In the genomic region with DNA sequence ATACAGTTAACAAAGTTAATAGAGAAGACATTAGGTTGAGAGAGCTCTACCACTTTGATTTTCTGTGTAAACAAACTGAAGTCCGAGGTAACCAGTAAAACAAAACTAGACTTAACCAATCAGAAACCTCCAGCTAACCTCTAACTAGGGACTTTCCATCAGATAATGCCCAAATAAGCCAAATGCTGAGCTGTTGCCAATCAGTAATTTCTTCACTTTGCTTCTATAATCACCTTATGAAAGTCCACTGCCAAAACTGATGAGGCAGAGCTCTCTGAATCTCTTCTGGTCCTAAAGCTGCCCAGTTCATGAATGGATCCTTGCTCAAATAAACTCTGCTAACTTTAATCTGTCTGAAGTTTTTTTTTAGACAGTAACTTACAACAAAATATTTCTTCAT, we compare ENCODE assay signal across 20 cellular contexts.
DNase-seq lines count a peak whose midpoint lies in the region; ATAC-seq, FAIRE-seq and TF ChIP-seq lines count a peak whose summit lies in the region.
"Had no signal": no experiment of that assay in that cellular context is flagged by ENCODE, and none has a peak within 500 bp of the region (broad histone marks: within the 10 kb centered on the region; RNA-seq: fewer than 3 reads in every experiment).

No MANE protein-coding gene starts in this region.

- RAD21 ChIA-PET in GM12878 (lab: Charles Lee; ENCODE audit: unreplicated experiment), result no interaction called here

- H3K79me2 ChIP-seq in GM12878 (ENCODE audit: control insufficient read depth, insufficient read depth, low read length), result no peaks in the 10 kb centered on the region

- H3K27ac Mint-ChIP-seq in natural killer cell, result no peak overlapping the region
- no peak overlapping the region for H3K27ac Mint-ChIP-seq in natural killer cell treated with Interleukin-12 subunit alpha and Interleukin-12 subunit beta and Interleukin-15 and Interleukin-18, amount 100 ng/mL, for 72 hours
- H3K27ac Mint-ChIP-seq in osteocyte (ENCODE audit: unreplicated experiment), result no peak overlapping the region
- H3K27ac Mint-ChIP-seq: activated naive CD4-positive, alpha-beta T cell treated with anti-CD3 and anti-CD28 coated beads, Interleukin-2, amount 10 ng/mL, durations not matched to agents 7 days and 5 days; CD8-positive, alpha-beta memory T cell; IgD-negative memory B cell; stimulated activated naive CD8-positive, alpha-beta T cell treated with anti-CD3 and anti-CD28 coated beads, Interleukin-15, amount 100 ng/mL, for 72 hours had no signal

- SMC1A ChIA-PET in GM12878 (lab: Charles Lee; ENCODE audit: uncharacterized antibody, unreplicated experiment), result no interaction called here

- no peak overlapping the region for H3K27ac ChIP-seq in GM12878 (ENCODE audit: control insufficient read depth, insufficient read depth)
- H3K27ac ChIP-seq: brain microvascular endothelial cell, pancreas, spleen had no signal

- no peak for TF ChIP-seq POLR2A in GM12878 (IDR thresholded peaks at IDR 0.05; ENCODE audit: low read depth, low read length)

- peaks cover 0 to 4% of the 10 kb centered on the region in 2 donors for H3K9me3 Mint-ChIP-seq in natural killer cell
- H3K9me3 Mint-ChIP-seq in natural killer cell treated with Interleukin-12 subunit alpha and Interleukin-12 subunit beta and Interleukin-15 and Interleukin-18, amount 100 ng/mL, for 72 hours, result no peaks in the 10 kb centered on the region
- no peaks in the 10 kb centered on the region for H3K9me3 Mint-ChIP-seq in osteocyte (ENCODE audit: unreplicated experiment)
- H3K9me3 Mint-ChIP-seq: CD8-positive, alpha-beta memory T cell; IgD-negative memory B cell had no signal

- no peaks in the 10 kb centered on the region for H3K27me3 ChIP-seq in GM12878 (replicated peaks in 1 of 2; ENCODE audit: control insufficient read depth in 2 of 2, insufficient read depth in 2 of 2, low read length in 1 of 2)
- H3K27me3 ChIP-seq: brain microvascular endothelial cell, pancreas, spleen had no signal

- H4K20me1 ChIP-seq in GM12878 (ENCODE audit: control insufficient read depth, insufficient read depth), result no peaks in the 10 kb centered on the region

- no peak for FAIRE-seq in GM12878 (lab: Jason Lieb, UNC)
- FAIRE-seq: keratinocyte, urothelium cell line had no signal

- H3K4me3 Mint-ChIP-seq in natural killer cell, result no peak overlapping the region
- no peak overlapping the region for H3K4me3 Mint-ChIP-seq in natural killer cell treated with Interleukin-12 subunit alpha and Interleukin-12 subunit beta and Interleukin-15 and Interleukin-18, amount 100 ng/mL, for 72 hours
- H3K4me3 Mint-ChIP-seq in osteocyte (ENCODE audit: unreplicated experiment), result no peak overlapping the region
- H3K4me3 Mint-ChIP-seq: activated naive CD4-positive, alpha-beta T cell treated with anti-CD3 and anti-CD28 coated beads, Interleukin-2, amount 10 ng/mL, durations not matched to agents 7 days and 5 days; CD8-positive, alpha-beta memory T cell; IgD-negative memory B cell; stimulated activated naive CD8-positive, alpha-beta T cell treated with anti-CD3 and anti-CD28 coated beads, Interleukin-15, amount 100 ng/mL, for 72 hours had no signal

- in situ Hi-C loops in GM12878 (cut with MboI), result no loop called here

- H3K4me1 Mint-ChIP-seq in natural killer cell (peaks cover 8 to 9% of the 10 kb centered on the region in 2 donors), osteocyte (ENCODE audit: unreplicated experiment) (no peaks in the 10 kb centered on the region)
- peaks cover 4 to 11% of the 10 kb centered on the region in 2 donors for H3K4me1 Mint-ChIP-seq in natural killer cell treated with Interleukin-12 subunit alpha and Interleukin-12 subunit beta and Interleukin-15 and Interleukin-18, amount 100 ng/mL, for 72 hours (ENCODE audit: low read depth in 2 of 2)

- H2AFZ ChIP-seq in GM12878 (ENCODE audit: control insufficient read depth, low read depth, low read length), result peak overlapping the region; percentile 31; the same call in 1 of the 2 replicates

- no peak for TF ChIP-seq EP300 in GM12878 (IDR thresholded peaks at IDR 0.05; ENCODE audit: borderline replicate concordance in 1 of 2, control insufficient read depth in 1 of 2, low read depth in 2 of 2, low read length in 2 of 2)

- intact Hi-C loops in natural killer cell (cut with micrococcal nuclease) (no loop called here), GM12878 (cut with micrococcal nuclease; ENCODE audit: unreplicated experiment) (no loop called here)

- DNase-seq in natural killer cell (no peak), GM12878 (ENCODE audit: low read depth, low spot score) (no peak), osteocyte (ENCODE audit: extremely low spot score, unreplicated experiment) (no peak), NCI-H524 treated with DMSO at 0.1 percent for 48 hours (lab: John Stamatoyannopoulos, UW) (no peak)
- no peak for DNase-seq in natural killer cell treated with Interleukin-12 subunit alpha and Interleukin-12 subunit beta and Interleukin-15 and Interleukin-18, amount 100 ng/mL, for 72 hours (ENCODE audit: low spot score)
- DNase-seq: activated CD4-positive, CD25-positive, alpha-beta regulatory T cell; activated naive CD4-positive, alpha-beta T cell treated with anti-CD3 and anti-CD28 coated beads, Interleukin-2, amount 10 ng/mL, durations not matched to agents 7 days and 5 days; brain microvascular endothelial cell; CD8-positive, alpha-beta memory T cell; NCI-H1417 treated with DMSO at 0.1 percent for 48 hours; NCI-H510A; pancreas; spleen; stimulated activated naive CD8-positive, alpha-beta T cell treated with anti-CD3 and anti-CD28 coated beads, Interleukin-15, amount 100 ng/mL, for 72 hours had no signal

- no peak overlapping the region for H3K4me3 ChIP-seq in GM12878
- H3K4me3 ChIP-seq: pancreas, spleen had no signal

- H3K9ac ChIP-seq in GM12878 (ENCODE audit: control insufficient read depth, insufficient read depth, low read length), result no peak overlapping the region

- CTCF ChIA-PET in GM12878 (lab: Yijun Ruan, JAX), result no interaction called here

- no peak overlapping the region for H3K4me2 ChIP-seq in GM12878 (ENCODE audit: control insufficient read depth, insufficient read depth)

- H3K36me3 ChIP-seq in GM12878 (ENCODE audit: control insufficient read depth in 2 of 2, insufficient read depth in 2 of 2, low read length in 1 of 2), result no peaks in the 10 kb centered on the region
- H3K36me3 ChIP-seq: brain microvascular endothelial cell, pancreas, spleen had no signal

- peak in 2 of 3 donors; percentile 21 to 40 for ATAC-seq in natural killer cell
- no peak for ATAC-seq in natural killer cell treated with Interleukin-12 subunit alpha and Interleukin-12 subunit beta and Interleukin-15 and Interleukin-18, amount 100 ng/mL, for 72 hours
- ATAC-seq in HG03135 (IDR thresholded peaks at IDR 0.05; ENCODE audit: unreplicated experiment), result peak; percentile 60
- ATAC-seq in GM12878, result peak; percentile 78
- ATAC-seq in HG02678 (IDR thresholded peaks at IDR 0.05; ENCODE audit: unreplicated experiment), result no peak
- ATAC-seq in GM21447 (IDR thresholded peaks at IDR 0.05; ENCODE audit: unreplicated experiment), result no peak
- ATAC-seq: pancreas; stimulated activated naive CD8-positive, alpha-beta T cell treated with anti-CD3 and anti-CD28 coated beads, Interleukin-15, amount 100 ng/mL, for 72 hours had no signal

- peaks cover 2% of the 10 kb centered on the region; the same call in 2 of the 3 replicates for H3K9me3 ChIP-seq in GM12878 (replicated peaks; ENCODE audit: control insufficient read depth, insufficient read depth, low read length)
- H3K9me3 ChIP-seq: pancreas, spleen had no signal

- no peak for TF ChIP-seq RAD21 in GM12878 (IDR thresholded peaks at IDR 0.05; ENCODE audit: insufficient read depth, low read depth, low read length)

- H3K4me1 ChIP-seq in GM12878 (ENCODE audit: control insufficient read depth, insufficient read depth, low read length), result no peaks in the 10 kb centered on the region
- H3K4me1 ChIP-seq: spleen had no signal

- no TSS peak for BruUV-seq in GM12878 (replicated peaks; lab: Mats Ljungman, UMichigan)

- H3K36me3 Mint-ChIP-seq in natural killer cell (no peaks in the 10 kb centered on the region), osteocyte (ENCODE audit: unreplicated experiment) (no peaks in the 10 kb centered on the region)
- H3K36me3 Mint-ChIP-seq in natural killer cell treated with Interleukin-12 subunit alpha and Interleukin-12 subunit beta and Interleukin-15 and Interleukin-18, amount 100 ng/mL, for 72 hours, result no peaks in the 10 kb centered on the region
- H3K36me3 Mint-ChIP-seq: activated naive CD4-positive, alpha-beta T cell treated with anti-CD3 and anti-CD28 coated beads, Interleukin-2, amount 10 ng/mL, durations not matched to agents 7 days and 5 days; CD8-positive, alpha-beta memory T cell; IgD-negative memory B cell had no signal

- POLR2A ChIA-PET in GM12878 (lab: Charles Lee), result no interaction called here

- H3K27me3 Mint-ChIP-seq in natural killer cell (ENCODE audit: low read depth in 2 of 2), result no peaks in the 10 kb centered on the region
- H3K27me3 Mint-ChIP-seq in natural killer cell treated with Interleukin-12 subunit alpha and Interleukin-12 subunit beta and Interleukin-15 and Interleukin-18, amount 100 ng/mL, for 72 hours, result no peaks in the 10 kb centered on the region
- H3K27me3 Mint-ChIP-seq in osteocyte (ENCODE audit: unreplicated experiment), result no peaks in the 10 kb centered on the region
- H3K27me3 Mint-ChIP-seq: IgD-negative memory B cell; stimulated activated naive CD8-positive, alpha-beta T cell treated with anti-CD3 and anti-CD28 coated beads, Interleukin-15, amount 100 ng/mL, for 72 hours had no signal

- WGBS in GM12878 (ENCODE audit: insufficient coverage, insufficient replicate concordance, low lambda C conversion rate, missing lambda C conversion rate), result 0% methylated on average over 1 of the region's 1 CpG

- TF ChIP-seq CTCF in natural killer cell (IDR thresholded peaks at IDR 0.05) (no peak), GM12878 (IDR thresholded peaks at IDR 0.05 in 2 of 3, conservative IDR thresholded peaks at IDR 0.05 in 1 of 3; ENCODE audit: control insufficient read depth in 2 of 3, extremely low read depth in 1 of 3, insufficient read depth in 1 of 3, low read depth in 3 of 3, low read length in 3 of 3) (no peak), osteocyte (IDR thresholded peaks at IDR 0.05) (no peak)

TF ChIP-seq in GM12878, 131 proteins besides CTCF, POLR2A, EP300 and RAD21 (continues in another document):
- TF ChIP-seq, protein P1, sequence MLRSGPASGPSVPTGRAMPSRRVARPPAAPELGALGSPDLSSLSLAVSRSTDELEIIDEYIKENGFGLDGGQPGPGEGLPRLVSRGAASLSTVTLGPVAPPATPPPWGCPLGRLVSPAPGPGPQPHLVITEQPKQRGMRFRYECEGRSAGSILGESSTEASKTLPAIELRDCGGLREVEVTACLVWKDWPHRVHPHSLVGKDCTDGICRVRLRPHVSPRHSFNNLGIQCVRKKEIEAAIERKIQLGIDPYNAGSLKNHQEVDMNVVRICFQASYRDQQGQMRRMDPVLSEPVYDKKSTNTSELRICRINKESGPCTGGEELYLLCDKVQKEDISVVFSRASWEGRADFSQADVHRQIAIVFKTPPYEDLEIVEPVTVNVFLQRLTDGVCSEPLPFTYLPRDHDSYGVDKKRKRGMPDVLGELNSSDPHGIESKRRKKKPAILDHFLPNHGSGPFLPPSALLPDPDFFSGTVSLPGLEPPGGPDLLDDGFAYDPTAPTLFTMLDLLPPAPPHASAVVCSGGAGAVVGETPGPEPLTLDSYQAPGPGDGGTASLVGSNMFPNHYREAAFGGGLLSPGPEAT (IDR thresholded peaks at IDR 0.05; ENCODE audit: low read depth), result 0 out of 2 replicates have a peak, but pooled peaks have one; percentile 16
- TF ChIP-seq GABPA (IDR thresholded peaks at IDR 0.05; ENCODE audit: low read depth), result no peak

Comparison
In these comparisons a context has a peak if more than half of its experiments do, and no peak if none do; other contexts are left out.
1. ATAC-seq: peak in natural killer cell (2 of 3), HG03135 (single experiment) and GM12878 (single experiment); none in natural killer cell treated with Interleukin-12 subunit alpha and Interleukin-12 subunit beta and Interleukin-15 and Interleukin-18, amount 100 ng/mL, for 72 hours (0 of 2), HG02678 (single experiment) and GM21447 (single experiment).